In the genomic region with DNA sequence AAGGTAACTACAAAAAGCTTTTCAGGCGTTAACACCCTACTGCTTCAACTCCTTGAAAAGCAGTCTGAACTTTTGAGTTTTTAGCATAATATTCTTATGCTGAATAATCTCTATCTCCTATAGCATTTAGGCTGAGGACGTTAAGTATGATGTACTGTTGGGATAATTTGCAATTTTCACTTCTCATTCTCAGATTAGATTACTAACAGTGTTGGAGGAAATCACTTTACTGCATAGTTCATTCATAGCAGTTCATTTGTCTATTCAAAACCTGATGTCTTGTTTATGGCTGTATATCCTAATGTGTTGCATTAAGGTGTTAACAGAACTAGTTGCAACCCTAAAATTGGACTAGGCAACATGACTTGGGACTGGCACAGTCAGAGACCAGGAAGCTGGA, we compare ENCODE assay signal across 20 cellular contexts.
DNase-seq lines count a peak whose midpoint lies in the region; ATAC-seq, FAIRE-seq and TF ChIP-seq lines count a peak whose summit lies in the region.
"Had no signal": no experiment of that assay in that cellular context is flagged by ENCODE, and none has a peak within 500 bp of the region (broad histone marks: within the 10 kb centered on the region; RNA-seq: fewer than 3 reads in every experiment).

No MANE protein-coding gene starts in this region.

- no peak overlapping the region for H3K27ac Mint-ChIP-seq in CD8-positive, alpha-beta T cell
- H3K27ac Mint-ChIP-seq: CD14-positive monocyte, HFFc6, IgD-negative memory B cell had no signal

- no peak overlapping the region for H3K27ac ChIP-seq in OCI-LY7 (ENCODE audit: low read depth, low read length, poor library complexity, severe bottlenecking)
- H3K27ac ChIP-seq in caudate nucleus (ENCODE audit: low read depth, low read length), result no peak overlapping the region
- H3K27ac ChIP-seq in gastroesophageal sphincter, result no peak overlapping the region
- no peak overlapping the region for H3K27ac ChIP-seq in CD8-positive, alpha-beta T cell (ENCODE audit: low read depth, low read length)
- H3K27ac ChIP-seq: BLaER1 had no signal

- no TSS peak for BruUV-seq in OCI-LY7 (replicated peaks; lab: Mats Ljungman, UMichigan)

- TF ChIP-seq CTCF in D721Med (IDR thresholded peaks at IDR 0.05; ENCODE audit: insufficient read depth, missing control alignments) (no peak), OCI-LY7 (conservative IDR thresholded peaks at IDR 0.05; ENCODE audit: low read length) (no peak), gastroesophageal sphincter (IDR thresholded peaks at IDR 0.05) (no peak)
- no peak for TF ChIP-seq CTCF in CD8-positive, alpha-beta T cell (IDR thresholded peaks at IDR 0.05)

- peak; percentile 55 for ATAC-seq in GM19467 (IDR thresholded peaks at IDR 0.05; ENCODE audit: unreplicated experiment)
- ATAC-seq in gastroesophageal sphincter, result no peak
- no peak for ATAC-seq in CD8-positive, alpha-beta T cell
- ATAC-seq: HCT116, HepG2 had no signal

- no peak overlapping the region for H3K4me3 Mint-ChIP-seq in CD8-positive, alpha-beta T cell
- H3K4me3 Mint-ChIP-seq: CD14-positive monocyte; CD4-positive, alpha-beta memory T cell; HFFc6; IgD-negative memory B cell had no signal

- no peaks in the 10 kb centered on the region for H3K36me3 Mint-ChIP-seq in CD8-positive, alpha-beta T cell
- H3K36me3 Mint-ChIP-seq: CD14-positive monocyte; CD4-positive, alpha-beta memory T cell; IgD-negative memory B cell had no signal

- H3K36me3 ChIP-seq in OCI-LY7 (ENCODE audit: insufficient read depth, low read length), result no peaks in the 10 kb centered on the region
- no peaks in the 10 kb centered on the region for H3K36me3 ChIP-seq in gastroesophageal sphincter
- no peaks in the 10 kb centered on the region for H3K36me3 ChIP-seq in CD8-positive, alpha-beta T cell (ENCODE audit: insufficient read depth, low read length)
- H3K36me3 ChIP-seq: BLaER1 had no signal

- H3K4me1 Mint-ChIP-seq in CD8-positive, alpha-beta T cell (ENCODE audit: low read depth), result no peaks in the 10 kb centered on the region
- H3K4me1 Mint-ChIP-seq: CD14-positive monocyte; CD4-positive, alpha-beta memory T cell; IgD-negative memory B cell had no signal

- H4K20me1 ChIP-seq in OCI-LY7 (ENCODE audit: insufficient read depth, low read length), result no peaks in the 10 kb centered on the region
- H4K20me1 ChIP-seq: BLaER1 had no signal

- peak overlapping the region; percentile 41 for H3K4me2 ChIP-seq in OCI-LY7 (ENCODE audit: low read length)
- H3K4me2 ChIP-seq: BLaER1 had no signal

- FAIRE-seq in D721Med (lab: Jason Lieb, UNC), result peak; percentile 55
- FAIRE-seq: HepG2 had no signal

- no peak for TF ChIP-seq POLR2A in gastroesophageal sphincter (IDR thresholded peaks at IDR 0.05)

- intact Hi-C loops in OCI-LY7 (cut with micrococcal nuclease; ENCODE audit: unreplicated experiment), result no loop called here
- intact Hi-C loops in CD8-positive, alpha-beta T cell (cut with DNase I, micrococcal nuclease), result no loop called here

- no peak for DNase-seq in D721Med (ENCODE audit: insufficient read length, low spot score)
- peak; percentile 13 for DNase-seq in OCI-LY7 (ENCODE audit: low spot score)
- DNase-seq in caudate nucleus (lab: John Stamatoyannopoulos, UW), result no peak
- no peak for DNase-seq in CD8-positive, alpha-beta T cell
- no peak for DNase-seq in DMS53 (lab: John Stamatoyannopoulos, UW)
- DNase-seq: 8988T; CD4-positive, alpha-beta memory T cell; DMS79; GDM1; GOT3; H7; HFFc6; KG1 had no signal

- peaks cover 16% of the 10 kb centered on the region for H3K4me1 ChIP-seq in OCI-LY7 (ENCODE audit: insufficient read depth, low read length, poor library complexity, severe bottlenecking)
- no peaks in the 10 kb centered on the region for H3K4me1 ChIP-seq in gastroesophageal sphincter
- H3K4me1 ChIP-seq in CD8-positive, alpha-beta T cell (ENCODE audit: insufficient read depth, low read length), result no peaks in the 10 kb centered on the region

- no peaks in the 10 kb centered on the region for H3K9me2 ChIP-seq in OCI-LY7 (ENCODE audit: insufficient read depth, low read length)

- H2AFZ ChIP-seq in OCI-LY7 (ENCODE audit: low read length), result peak overlapping the region; percentile 64; the same call in 1 of the 2 replicates

- CTCF ChIA-PET in OCI-LY7 (lab: Charles Lee; ENCODE audit: unreplicated experiment), result no interaction called here
- CTCF ChIA-PET in CD8-positive, alpha-beta T cell (lab: Charles Lee), result no interaction called here

- no peak overlapping the region for H3K4me3 ChIP-seq in OCI-LY7 (ENCODE audit: low read depth, low read length, poor library complexity, severe bottlenecking)
- no peak overlapping the region for H3K4me3 ChIP-seq in gastroesophageal sphincter
- H3K4me3 ChIP-seq in CD8-positive, alpha-beta T cell (ENCODE audit: low read depth, low read length), result no peak overlapping the region
- H3K4me3 ChIP-seq: BLaER1 had no signal

- no peak for TF ChIP-seq EP300 in gastroesophageal sphincter (IDR thresholded peaks at IDR 0.05)

- POLR2A ChIA-PET in OCI-LY7 (lab: Charles Lee), result interaction anchor here (2.2 kb wide), 1 partner anchor 11 kb away, joined by 9 read pairs; no protein-coding TSS in a partner anchor
- POLR2A ChIA-PET in CD8-positive, alpha-beta T cell (lab: Charles Lee), result no interaction called here

- H3K79me2 ChIP-seq in OCI-LY7 (ENCODE audit: insufficient read depth, low read depth, low read length), result no peaks in the 10 kb centered on the region

- 18 to 20% methylated on average over 2 of the region's 2 CpGs for WGBS in gastroesophageal sphincter (ENCODE audit: low coverage in 1 of 2), 2 donors

- no peaks in the 10 kb centered on the region for H3K27me3 ChIP-seq in gastroesophageal sphincter
- no peaks in the 10 kb centered on the region for H3K27me3 ChIP-seq in CD8-positive, alpha-beta T cell (ENCODE audit: insufficient read depth, low read length)
- H3K27me3 ChIP-seq: BLaER1 had no signal

- H3K9me3 ChIP-seq in OCI-LY7 (ENCODE audit: low read length), result no peaks in the 10 kb centered on the region
- H3K9me3 ChIP-seq in gastroesophageal sphincter, result no peaks in the 10 kb centered on the region
- H3K9me3 ChIP-seq in CD8-positive, alpha-beta T cell (ENCODE audit: low read length), result no peaks in the 10 kb centered on the region

- H3K9me3 Mint-ChIP-seq in CD8-positive, alpha-beta T cell, result no peaks in the 10 kb centered on the region
- H3K9me3 Mint-ChIP-seq: CD4-positive, alpha-beta memory T cell; IgD-negative memory B cell had no signal

- H3K27me3 Mint-ChIP-seq in CD8-positive, alpha-beta T cell (ENCODE audit: low read depth), result no peaks in the 10 kb centered on the region
- H3K27me3 Mint-ChIP-seq: CD4-positive, alpha-beta memory T cell; IgD-negative memory B cell had no signal
